Comparison of ENCODE assay signal across 17 cellular contexts in the genomic region with DNA sequence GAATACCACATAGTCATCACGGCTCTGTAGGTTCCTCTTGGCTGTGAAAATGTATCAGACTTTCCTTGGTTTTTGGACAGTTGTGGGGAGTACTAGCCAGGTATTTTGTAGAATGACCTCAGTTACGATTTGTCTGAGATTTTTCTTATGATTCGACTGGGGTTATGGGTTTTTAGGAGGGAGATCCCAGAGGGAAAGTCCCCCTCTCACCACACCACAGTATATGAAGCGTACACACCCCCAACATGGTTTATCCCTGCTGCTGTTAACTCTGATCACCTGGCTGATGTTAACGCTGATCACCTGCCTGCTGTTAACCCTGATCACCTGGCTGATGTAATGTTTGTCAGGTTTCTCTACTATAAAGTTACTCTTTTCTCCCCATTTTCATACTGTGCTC.
DNase-seq lines count a peak whose midpoint lies in the region; ATAC-seq, FAIRE-seq and TF ChIP-seq lines count a peak whose summit lies in the region.
"Had no signal": no experiment of that assay in that cellular context is flagged by ENCODE, and none has a peak within 500 bp of the region (broad histone marks: within the 10 kb centered on the region; RNA-seq: fewer than 3 reads in every experiment).

No MANE protein-coding gene starts in this region.

- TF ChIP-seq EP300 in H1 (IDR thresholded peaks at IDR 0.05; ENCODE audit: borderline replicate concordance in 1 of 2, low read depth in 2 of 2, low read length in 2 of 2) = no peak

- no peak overlapping the region for H2BK120ac ChIP-seq in H1 (replicated peaks; ENCODE audit: low read depth, low read length)

- H3K27ac ChIP-seq in BLaER1 (no peak overlapping the region), H1 (ENCODE audit: low read depth, low read length) (no peak overlapping the region)

- no peak for DNase-seq in H1 (ENCODE audit: low read depth in 1 of 2, low spot score in 2 of 2)
- no peak for DNase-seq in NCI-H1436 (lab: John Stamatoyannopoulos, UW)
- DNase-seq in NOMO-1 (lab: John Stamatoyannopoulos, UW; ENCODE audit: unreplicated experiment in 2 of 2) = no peak
- no peak for DNase-seq in DMS53 (lab: John Stamatoyannopoulos, UW)
- DNase-seq: activated naive CD4-positive, alpha-beta T cell treated with Interleukin-2 at 50 U/mL for 16 hours; CD8-positive, alpha-beta T cell; DND-41; hippocampal formation; KG1; kidney; NCI-H1092 treated with DMSO at 0.1 percent for 48 hours; NCI-H524 treated with DMSO at 0.1 percent for 48 hours; OCI-M1 had no signal

- no peak overlapping the region for H3K4ac ChIP-seq in H1 (replicated peaks; ENCODE audit: insufficient read length, low read depth, low read length)

- peaks cover 7% of the 10 kb centered on the region; the same call in 1 of the 2 replicates for H3K4me1 ChIP-seq in BLaER1
- peaks cover 0 to 13% (median 3%) of the 10 kb centered on the region in 4 experiments; a peak in 5 of 7 replicates for H3K4me1 ChIP-seq in H1 (replicated peaks in 1 of 4; ENCODE audit: control insufficient read depth in 3 of 4, insufficient read depth in 4 of 4, low read length in 3 of 4)

- H4K8ac ChIP-seq in H1 (ENCODE audit: extremely low read depth, insufficient read depth, low read length) = no peak overlapping the region

- no peak overlapping the region for H4K91ac ChIP-seq in H1 (replicated peaks; ENCODE audit: insufficient read length, low read length)

- H3K27me3 ChIP-seq in BLaER1 = no peaks in the 10 kb centered on the region
- no peaks in the 10 kb centered on the region for H3K27me3 ChIP-seq in H1 (replicated peaks in 1 of 4; ENCODE audit: control insufficient read depth in 3 of 4, extremely low read depth in 1 of 4, insufficient read depth in 3 of 4, low read length in 3 of 4)

- H3K4me2 ChIP-seq in BLaER1 (peak overlapping the region; percentile 4; the same call in 1 of the 2 replicates), H1 (ENCODE audit: insufficient read depth in 1 of 2, low read depth in 2 of 2, low read length in 2 of 2) (no peak overlapping the region)

- H3K23ac ChIP-seq in H1 (ENCODE audit: insufficient read length) = no peak overlapping the region

- no peak overlapping the region for H2AK5ac ChIP-seq in H1 (ENCODE audit: low read depth, low read length)

- H3K23me2 ChIP-seq in H1 (ENCODE audit: low read depth, low read length) = no peaks in the 10 kb centered on the region

- 72% methylated on average over 5 of the region's 5 CpGs; no CpG with 5 or more reads in 1 of the 2 experiments for WGBS in H1 (ENCODE audit: extremely low coverage in 1 of 2, insufficient coverage in 1 of 2, insufficient read length in 1 of 2, insufficient replicate concordance in 2 of 2, low coverage in 1 of 2, low lambda C conversion rate in 2 of 2, missing lambda C conversion rate in 1 of 2), 2 experiments

- 0 out of 2 replicates have a peak overlapping the region, but pooled peaks have one; percentile 49 for H2BK20ac ChIP-seq in H1 (ENCODE audit: low read length)

- TF ChIP-seq CTCF in H1 (IDR thresholded peaks at IDR 0.05; ENCODE audit: control extremely low read depth in 1 of 3, insufficient read depth in 1 of 3, low read depth in 1 of 3, low read length in 3 of 3) = no peak

- no peak overlapping the region for H3K56ac ChIP-seq in H1 (replicated peaks; ENCODE audit: insufficient read length, low read depth, low read length)

- H4K5ac ChIP-seq in H1 (ENCODE audit: insufficient read length, low read depth, low read length) = no peak overlapping the region

- TF ChIP-seq POLR2A in H1 (IDR thresholded peaks at IDR 0.05; ENCODE audit: control extremely low read depth in 1 of 2, low read depth in 2 of 2, low read length in 2 of 2) = no peak

- H3K9ac ChIP-seq in BLaER1 (no peak overlapping the region), H1 (replicated peaks in 1 of 4; ENCODE audit: extremely low read depth in 1 of 4, low read depth in 3 of 4, low read length in 3 of 4) (no peak overlapping the region)

- H4K20me1 ChIP-seq in BLaER1 = no peaks in the 10 kb centered on the region
- no peaks in the 10 kb centered on the region for H4K20me1 ChIP-seq in H1 (replicated peaks in 1 of 2; ENCODE audit: control insufficient read depth in 1 of 2, insufficient read depth in 2 of 2, low read length in 2 of 2)

- no peak overlapping the region for H2AFZ ChIP-seq in H1 (ENCODE audit: low read length)

- no peak overlapping the region for H2BK15ac ChIP-seq in H1 (ENCODE audit: low read length)

- H3K4me3 ChIP-seq in BLaER1 (no peak overlapping the region), H1 (ENCODE audit: extremely low read depth in 1 of 4, insufficient read depth in 2 of 4, low read depth in 3 of 4, low read length in 4 of 4) (no peak overlapping the region)

- no peaks in the 10 kb centered on the region for H3K79me2 ChIP-seq in H1 (ENCODE audit: control insufficient read depth in 1 of 2, insufficient read depth in 2 of 2, low read length in 2 of 2)

- no peak for FAIRE-seq in H1 (lab: Jason Lieb, UNC)
- FAIRE-seq: kidney had no signal

- no peak overlapping the region; the same call in 1 of the 2 replicates for H3K18ac ChIP-seq in H1 (ENCODE audit: extremely low read depth, low read length)

- H3K79me1 ChIP-seq in H1 (ENCODE audit: low read depth, low read length) = no peaks in the 10 kb centered on the region

- no peak overlapping the region; the same call in 1 of the 2 replicates for H2BK12ac ChIP-seq in H1 (ENCODE audit: low read depth, low read length)

- no peaks in the 10 kb centered on the region for H3K36me3 ChIP-seq in BLaER1
- H3K36me3 ChIP-seq in H1 (ENCODE audit: control insufficient read depth in 2 of 4, insufficient read depth in 4 of 4, low read length in 3 of 4) = no peaks in the 10 kb centered on the region

- peak; percentile 65 for ATAC-seq in GM18511 (IDR thresholded peaks at IDR 0.05; ENCODE audit: unreplicated experiment)
- peak; percentile 72 for ATAC-seq in HG02798 (IDR thresholded peaks at IDR 0.05; ENCODE audit: poor library complexity, unreplicated experiment)
- ATAC-seq in GM18867 (IDR thresholded peaks at IDR 0.05; ENCODE audit: unreplicated experiment) = no peak
- ATAC-seq: CD8-positive, alpha-beta T cell had no signal

- H3K14ac ChIP-seq in H1 (ENCODE audit: insufficient read length) = no peak overlapping the region

- TF ChIP-seq RAD21 in H1 (IDR thresholded peaks at IDR 0.05 in 1 of 2, conservative IDR thresholded peaks at IDR 0.05 in 1 of 2; ENCODE audit: low read depth in 2 of 2, low read length in 2 of 2) = no peak

- POLR2A ChIA-PET in H1 (lab: Charles Lee; ENCODE audit: partially characterized antibody) = no interaction called here

- CTCF ChIA-PET in H1 (lab: Charles Lee; ENCODE audit: partially characterized antibody) = interaction anchor here (1.2 to 11.2 kb wide), 3 partner anchors 10 to 370 kb away, joined by 4 to 248 read pairs (median 21); no protein-coding TSS in a partner anchor

- no peak overlapping the region for H2BK5ac ChIP-seq in H1 (ENCODE audit: low read depth, low read length)

- H3K9me3 ChIP-seq in BLaER1 (no peaks in the 10 kb centered on the region), H1 (ENCODE audit: insufficient read depth in 2 of 2, low read depth in 1 of 2, low read length in 1 of 2) (no peaks in the 10 kb centered on the region)

TF ChIP-seq in H1, 55 proteins besides CTCF, POLR2A, EP300 and RAD21:
- no peak for TF ChIP-seq TCF12 (IDR thresholded peaks at IDR 0.05; ENCODE audit: low read depth, low read length)
- no peak for TF ChIP-seq SIRT6 (IDR thresholded peaks at IDR 0.05; ENCODE audit: low read length)
- TF ChIP-seq YY1 (IDR thresholded peaks at IDR 0.05; ENCODE audit: low read depth, low read length) = no peak
TF ChIP-seq in H1: peak in this region for 0.
